Comparison of ENCODE assay signal across 18 cellular contexts in the genomic region with DNA sequence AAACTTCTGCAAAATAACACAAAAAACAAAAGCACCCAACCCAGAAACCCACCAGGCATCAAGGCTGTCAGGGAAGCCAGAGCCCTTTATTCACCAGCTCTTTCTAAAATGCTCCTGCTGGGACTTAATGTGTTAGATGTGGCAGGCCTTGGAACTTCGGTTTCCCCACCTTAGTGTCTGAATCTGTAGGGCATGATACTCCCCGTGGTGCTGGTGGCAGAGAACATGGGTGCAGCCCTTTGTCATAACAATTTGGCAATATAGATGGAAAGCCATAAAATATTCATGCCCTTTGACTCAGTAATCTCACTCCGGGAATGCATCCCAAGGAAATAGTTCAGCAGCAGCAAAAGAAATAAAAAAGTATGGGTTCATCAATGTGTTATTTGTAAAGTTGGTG. TPM values are rescaled to one million over a fixed set of nuclear protein-coding genes. Genes with fewer than 3 reads are reported as not detected.
DNase-seq lines count a peak whose midpoint lies in the region; FAIRE-seq and TF ChIP-seq lines count a peak whose summit lies in the region.
"Had no signal": no experiment of that assay in that cellular context is flagged by ENCODE, and none has a peak within 500 bp of the region (broad histone marks: within the 10 kb centered on the region; RNA-seq: fewer than 3 reads in every experiment).

No MANE protein-coding gene starts in this region.

- H3K4me1 ChIP-seq in HUES64 (ENCODE audit: insufficient read depth, low read length) (peaks cover 40% of the 10 kb centered on the region), endothelial cell of umbilical vein (ENCODE audit: control insufficient read depth, extremely low read depth, insufficient read depth, low read length) (peaks cover 25% of the 10 kb centered on the region), neural progenitor cell (peaks cover 26% of the 10 kb centered on the region)

- TF ChIP-seq POLR2A in endothelial cell of umbilical vein (IDR thresholded peaks at IDR 0.05; ENCODE audit: low read depth, low read length) (no peak), GM12892 (IDR thresholded peaks at IDR 0.05; ENCODE audit: low read depth, low read length) (no peak)

- no peaks in the 10 kb centered on the region for H3K9me3 Mint-ChIP-seq in neural progenitor cell
- H3K9me3 Mint-ChIP-seq: stimulated activated naive B cell treated with anti-CD40 and anti-IgM and Interleukin-4, amounts not matched to agents 10 μg/mL and 1 μg/mL and 100 μg/mL, for 72 hours had no signal

- H3K36me3 ChIP-seq in HUES64 (ENCODE audit: insufficient read depth, low read length), result no peaks in the 10 kb centered on the region
- no peaks in the 10 kb centered on the region for H3K36me3 ChIP-seq in endothelial cell of umbilical vein (ENCODE audit: control insufficient read depth in 2 of 2, extremely low read depth in 1 of 2, insufficient read depth in 2 of 2, low read length in 2 of 2)
- H3K36me3 ChIP-seq in neural progenitor cell, result no peaks in the 10 kb centered on the region

- dilution Hi-C loops in endothelial cell of umbilical vein (cut with MboI; ENCODE audit: extremely low pct_ligation_motif_present, low sequenced_read_pairs), result no loop called here

- no TSS peak for BruUV-seq in endothelial cell of umbilical vein (replicated peaks; lab: Mats Ljungman, UMichigan)

- H3K27ac ChIP-seq in HUES64 (ENCODE audit: low read depth, low read length) (peak overlapping the region; percentile 42; the same call in 1 of the 2 replicates), endothelial cell of umbilical vein (ENCODE audit: insufficient read depth, low read depth, low read length) (no peak overlapping the region), neural progenitor cell (no peak overlapping the region)

- POLR2A ChIA-PET in endothelial cell of umbilical vein (lab: Charles Lee), result interaction anchor here (0.8 kb wide), 1 partner anchor 78 kb away, joined by 3 read pairs; no protein-coding TSS in a partner anchor

- FAIRE-seq in endothelial cell of umbilical vein (lab: Jason Lieb, UNC), result peak; percentile 42
- no peak for FAIRE-seq in GM12892 (lab: Jason Lieb, UNC)
- FAIRE-seq: colon, GM18507 had no signal

- H3K79me2 ChIP-seq in endothelial cell of umbilical vein (ENCODE audit: control insufficient read depth, insufficient read depth, low read length) (no peaks in the 10 kb centered on the region), neural progenitor cell (ENCODE audit: low read depth) (no peaks in the 10 kb centered on the region)

- peaks cover 29% of the 10 kb centered on the region for H3F3A ChIP-seq in neural progenitor cell (ENCODE audit: low read depth)

- H4K20me1 ChIP-seq in endothelial cell of umbilical vein (replicated peaks; ENCODE audit: control insufficient read depth, extremely low read depth, insufficient read depth, low read length) (no peaks in the 10 kb centered on the region), neural progenitor cell (ENCODE audit: low read depth) (no peaks in the 10 kb centered on the region)

- H3K27ac Mint-ChIP-seq in neural progenitor cell, result peak overlapping the region; percentile 80
- H3K27ac Mint-ChIP-seq: activated naive CD8-positive, alpha-beta T cell; stimulated activated naive B cell treated with anti-CD40 and anti-IgM and Interleukin-4, amounts not matched to agents 10 μg/mL and 1 μg/mL and 100 μg/mL, for 72 hours had no signal

- DNase-seq in AG10803 (ENCODE audit: low read depth), result peak; percentile 35
- no peak for DNase-seq in endothelial cell of umbilical vein (ENCODE audit: low read depth, low spot score)
- peak; percentile 38 for DNase-seq in neural progenitor cell (ENCODE audit: low spot score)
- DNase-seq in GM12892 (ENCODE audit: insufficient read length), result no peak
- DNase-seq in activated T-cell treated with anti-CD3 and anti-CD28 coated beads, Interleukin-2, amount 50 U/mL, for 48 hours, result no peak
- no peak for DNase-seq in NCI-H1436 (lab: John Stamatoyannopoulos, UW)
- no peak for DNase-seq in activated effector memory CD4-positive, alpha-beta T cell treated with anti-CD3 and anti-CD28 coated beads, Interleukin-2, amount 50 U/mL, for 16 hours
- DNase-seq: BE2C; EL; NCI-H1694 treated with DMSO at 0.1 percent for 48 hours; NCI-H82; stimulated activated CD4-positive, alpha-beta T cell treated with anti-CD3 and anti-CD28 coated beads, Interleukin-2, amount 100 ng/mL, for 48 hours; stimulated activated naive B cell treated with anti-CD40 and anti-IgM and Interleukin-4, amounts not matched to agents 10 μg/mL and 1 μg/mL and 100 μg/mL, for 72 hours had no signal

- H3K27me3 Mint-ChIP-seq in neural progenitor cell (ENCODE audit: insufficient read depth, low read depth), result peaks cover 14% of the 10 kb centered on the region

- H3K9me1 ChIP-seq in endothelial cell of umbilical vein (replicated peaks; ENCODE audit: control insufficient read depth, extremely low read depth, insufficient read depth, low read length), result no peaks in the 10 kb centered on the region

- no peaks in the 10 kb centered on the region for H3K36me3 Mint-ChIP-seq in neural progenitor cell
- H3K36me3 Mint-ChIP-seq: activated naive CD8-positive, alpha-beta T cell; stimulated activated naive B cell treated with anti-CD40 and anti-IgM and Interleukin-4, amounts not matched to agents 10 μg/mL and 1 μg/mL and 100 μg/mL, for 72 hours had no signal

- peaks cover 13% of the 10 kb centered on the region; the same call in 1 of the 2 replicates for H3K27me3 ChIP-seq in HUES64 (ENCODE audit: insufficient read depth, low read length)
- H3K27me3 ChIP-seq in endothelial cell of umbilical vein (ENCODE audit: control insufficient read depth in 2 of 2, insufficient read depth in 2 of 2, low read length in 2 of 2), result no peaks in the 10 kb centered on the region
- peaks cover 20% of the 10 kb centered on the region for H3K27me3 ChIP-seq in neural progenitor cell
- H3K27me3 ChIP-seq: BE2C had no signal

- H3K9ac ChIP-seq in HUES64 (ENCODE audit: low read depth, low read length), result no peak overlapping the region; the same call in 1 of the 2 replicates
- no peak overlapping the region for H3K9ac ChIP-seq in endothelial cell of umbilical vein (replicated peaks; ENCODE audit: extremely low read depth, insufficient read depth, low read length)
- H3K9ac ChIP-seq in neural progenitor cell, result no peak overlapping the region

- WGBS in HUES64, result 27% methylated on average over 3 of the region's 3 CpGs

- CTCF ChIA-PET in endothelial cell of umbilical vein (lab: Charles Lee), result interaction anchor here (1.1 to 4.0 kb wide), 3 partner anchors 10 to 153 kb away, joined by 3 to 18 read pairs (median 3); no protein-coding TSS in a partner anchor

- intact Hi-C loops in endothelial cell of umbilical vein (cut with micrococcal nuclease), result no loop called here

- H3K9me3 ChIP-seq in HUES64 (ENCODE audit: insufficient read depth, low read depth, low read length), result no peaks in the 10 kb centered on the region
- H3K9me3 ChIP-seq in endothelial cell of umbilical vein (replicated peaks; ENCODE audit: control insufficient read depth, insufficient read depth, low read length), result no peaks in the 10 kb centered on the region
- no peaks in the 10 kb centered on the region for H3K9me3 ChIP-seq in neural progenitor cell (ENCODE audit: low read depth)
- H3K9me3 ChIP-seq: BE2C had no signal

- H3K4me3 ChIP-seq in AG10803 (ENCODE audit: low read length), result no peak overlapping the region
- H3K4me3 ChIP-seq in HUES64 (ENCODE audit: low read length), result no peak overlapping the region
- no peak overlapping the region for H3K4me3 ChIP-seq in endothelial cell of umbilical vein (replicated peaks in 1 of 3; ENCODE audit: insufficient read depth in 1 of 3, low read depth in 1 of 3, low read length in 3 of 3)
- no peak overlapping the region for H3K4me3 ChIP-seq in neural progenitor cell

- H3K4me1 Mint-ChIP-seq in neural progenitor cell, result peaks cover 36% of the 10 kb centered on the region

- H2AFZ ChIP-seq in endothelial cell of umbilical vein (ENCODE audit: low read depth, low read length), result peak overlapping the region; percentile 30
- peak overlapping the region; percentile 75 for H2AFZ ChIP-seq in neural progenitor cell (replicated peaks)

- H3K4me3 Mint-ChIP-seq in neural progenitor cell, result peak overlapping the region; percentile 62
- H3K4me3 Mint-ChIP-seq: activated naive CD8-positive, alpha-beta T cell; stimulated activated naive B cell treated with anti-CD40 and anti-IgM and Interleukin-4, amounts not matched to agents 10 μg/mL and 1 μg/mL and 100 μg/mL, for 72 hours had no signal

- no peak overlapping the region for H3K4me2 ChIP-seq in endothelial cell of umbilical vein (ENCODE audit: insufficient read depth, low read length)
- H3K4me2 ChIP-seq in neural progenitor cell, result peak overlapping the region; percentile 69

- TF ChIP-seq CTCF in AG10803 (conservative IDR thresholded peaks at IDR 0.05; ENCODE audit: low read length) (no peak), endothelial cell of umbilical vein (IDR thresholded peaks at IDR 0.05; ENCODE audit: extremely low read depth in 1 of 2, insufficient read depth in 1 of 2, low read depth in 1 of 2, low read length in 2 of 2) (no peak), neural progenitor cell (IDR thresholded peaks at IDR 0.05) (no peak)

TF ChIP-seq in endothelial cell of umbilical vein, 7 proteins besides CTCF, POLR2A, EP300 and RAD21 (continues in another document):
- TF ChIP-seq, protein P1, sequence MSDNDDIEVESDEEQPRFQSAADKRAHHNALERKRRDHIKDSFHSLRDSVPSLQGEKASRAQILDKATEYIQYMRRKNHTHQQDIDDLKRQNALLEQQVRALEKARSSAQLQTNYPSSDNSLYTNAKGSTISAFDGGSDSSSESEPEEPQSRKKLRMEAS (IDR thresholded peaks at IDR 0.05; ENCODE audit: insufficient read depth, insufficient read length), result no peak
- TF ChIP-seq MYC (IDR thresholded peaks at IDR 0.05; ENCODE audit: low read depth, low read length) (no peak), JUN (IDR thresholded peaks at IDR 0.05; ENCODE audit: borderline replicate concordance, insufficient read depth, insufficient read length, low read depth) (no peak), FOS (IDR thresholded peaks at IDR 0.05; ENCODE audit: borderline replicate concordance, insufficient read depth, low read length) (no peak), EZH2 (IDR thresholded peaks at IDR 0.05; ENCODE audit: borderline replicate concordance, low read depth, low read length, severe bottlenecking) (no peak)

RNA-seq across cellular contexts. Expression of a gene that starts 56.9 kb away (rescaled TPM):
- 3.8 TPM for polyA plus RNA-seq in HUES64 (2013, experiment 1 of 2)
- 3.9 TPM for polyA plus RNA-seq in HUES64 (2013, experiment 2 of 2)
- total RNA-seq in endothelial cell of umbilical vein (not detected in 2 replicates), neural progenitor cell (ENCODE audit: low replicate concordance) (17.2 and 19.2 TPM in 2 replicates)
- 0.04 TPM in 1 of 2 replicates, not detected in the other for polyA plus RNA-seq in endothelial cell of umbilical vein
- polyA plus RNA-seq in endothelial cell of umbilical vein (2011; cell fraction: cytosol; rRNA removed), result 0.06 TPM in 1 of 2 replicates, not detected in the other
- 0.11 TPM in 1 of 2 replicates, not detected in the other for polyA plus RNA-seq in endothelial cell of umbilical vein (2011; cell fraction: nucleus; rRNA removed)
- 0.08 TPM in 1 of 2 replicates, not detected in the other for polyA plus RNA-seq in endothelial cell of umbilical vein (2012)
- polyA minus RNA-seq in endothelial cell of umbilical vein, result 0.10 TPM in 1 of 2 replicates, not detected in the other
- polyA minus RNA-seq in endothelial cell of umbilical vein (2011; cell fraction: cytosol; rRNA and poly(A)+ RNA removed), result not detected
- polyA minus RNA-seq in endothelial cell of umbilical vein (2011; cell fraction: nucleus; rRNA and poly(A)+ RNA removed), result not detected in 2 replicates
- 0.32 TPM for polyA plus RNA-seq in GM12892 (2012; ENCODE audit: missing spikeins)
- total RNA-seq: left lobe of liver had no signal

Comparison
In these comparisons a context has a peak if more than half of its experiments do, and no peak if none do; other contexts are left out.
1. DNase-seq: peak in AG10803 (single experiment) and neural progenitor cell (single experiment); none in endothelial cell of umbilical vein (single experiment), GM12892 (single experiment), activated T-cell treated with anti-CD3 and anti-CD28 coated beads, Interleukin-2, amount 50 U/mL, for 48 hours (0 of 2), NCI-H1436 (single experiment) and activated effector memory CD4-positive, alpha-beta T cell treated with anti-CD3 and anti-CD28 coated beads, Interleukin-2, amount 50 U/mL, for 16 hours (single experiment).
2. RNA of a gene that starts 56.9 kb away (total RNA-seq): 17.2 to 19.2 TPM in neural progenitor cell; not detected in endothelial cell of umbilical vein; every median in the first group is over 10 times any median in the second.